Comparison of ENCODE assay signal across 28 cellular contexts in the genomic region with DNA sequence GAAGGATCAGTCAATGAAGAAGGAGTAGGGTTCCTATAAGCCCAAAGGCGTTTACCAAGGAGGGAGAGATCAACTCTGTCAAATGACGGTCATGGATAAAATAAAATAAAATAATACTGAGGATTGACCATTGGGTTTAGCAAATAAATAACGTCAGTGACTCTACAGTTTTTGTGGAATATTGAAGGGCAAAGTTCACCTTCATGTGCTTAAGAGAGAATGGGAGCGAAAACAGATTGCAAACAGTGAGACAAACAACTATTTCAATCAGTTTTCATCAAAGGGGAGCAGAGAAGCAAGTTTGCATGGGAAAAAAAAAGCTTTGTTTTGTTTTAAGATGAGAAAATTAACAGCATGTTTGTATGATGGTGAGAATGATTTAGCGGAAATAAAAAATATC. TPM values are rescaled to one million over a fixed set of nuclear protein-coding genes. Genes with fewer than 3 reads are reported as not detected.
DNase-seq lines count a peak whose midpoint lies in the region; ATAC-seq, FAIRE-seq and TF ChIP-seq lines count a peak whose summit lies in the region.
"Had no signal": no experiment of that assay in that cellular context is flagged by ENCODE, and none has a peak within 500 bp of the region (broad histone marks: within the 10 kb centered on the region; RNA-seq: fewer than 3 reads in every experiment).

No MANE protein-coding gene starts in this region.

- H3K79me2 ChIP-seq in HepG2 (ENCODE audit: insufficient read depth, low read length) = no peaks in the 10 kb centered on the region

- H4K20me1 ChIP-seq in HepG2 (ENCODE audit: insufficient read depth, low read length) = no peaks in the 10 kb centered on the region
- H4K20me1 ChIP-seq: BLaER1 had no signal

- no peak for TF ChIP-seq RAD21 in HepG2 (CRISPR knock-in tag; IDR thresholded peaks at IDR 0.05)

- TF ChIP-seq EP300 in HepG2 (IDR thresholded peaks at IDR 0.05; ENCODE audit: low read depth in 2 of 2, low read length in 2 of 2) (no peak), HepG2 (CRISPR knock-in tag; IDR thresholded peaks at IDR 0.05; ENCODE audit: borderline replicate concordance) (no peak)

- no TSS peak for BruUV-seq in HepG2 (replicated peaks; lab: Mats Ljungman, UMichigan)

- no peak overlapping the region for H3K4me3 ChIP-seq in HepG2 (replicated peaks in 1 of 3; ENCODE audit: insufficient read depth in 1 of 3, low read depth in 2 of 3, low read length in 3 of 3)
- no peak overlapping the region for H3K4me3 ChIP-seq in right lobe of liver
- H3K4me3 ChIP-seq: BLaER1, GM12878 had no signal

- no peaks in the 10 kb centered on the region for H3K9me3 ChIP-seq in HepG2 (ENCODE audit: low read length)
- H3K9me3 ChIP-seq in right lobe of liver = no peaks in the 10 kb centered on the region
- H3K9me3 ChIP-seq: BE2C, BLaER1 had no signal

- DNase-seq in left lobe of liver (ENCODE audit: low spot score) (no peak), HepG2 (ENCODE audit: low spot score) (no peak), right lobe of liver (no peak)
- DNase-seq: 8988T; ACHN; BE2C; C1 segment of cervical spinal cord; CD4-positive, alpha-beta memory T cell; CD4-positive, CD25-positive, alpha-beta regulatory T cell; CD8-positive, alpha-beta memory T cell; COR-L47; DMS 273 treated with DMSO at 0.1 percent for 48 hours; DMS153; DMS53; DMS79; DND-41; EL; GDM1 had no signal

- CTCF ChIA-PET in HepG2 (lab: Yijun Ruan, JAX; ENCODE audit: low intra/inter-chr PET ratio, low total read pairs) = no interaction called here

- WGBS in HepG2 (ENCODE audit: low lambda C conversion rate) = 72% methylated on average over 5 of the region's 5 CpGs
- 56% methylated on average over 5 of the region's 5 CpGs for WGBS in right lobe of liver (ENCODE audit: insufficient coverage, low coverage, low lambda C conversion rate, missing lambda C conversion rate)

- no peak for FAIRE-seq in HepG2 (lab: Jason Lieb, UNC)
- FAIRE-seq: A204.1, GM12878, GM12892, GM18507 had no signal

- H3K27me3 ChIP-seq in HepG2 (ENCODE audit: control insufficient read depth in 1 of 2, insufficient read depth in 2 of 2, low read length in 2 of 2) (no peaks in the 10 kb centered on the region), right lobe of liver (no peaks in the 10 kb centered on the region)
- H3K27me3 ChIP-seq: BE2C, BLaER1 had no signal

- no peak overlapping the region for H2AFZ ChIP-seq in HepG2 (ENCODE audit: low read length)

- TF ChIP-seq CTCF in HepG2 (CRISPR knock-in tag; IDR thresholded peaks at IDR 0.05) (no peak), right lobe of liver (IDR thresholded peaks at IDR 0.05) (no peak)

- H3K27ac ChIP-seq in HepG2 (ENCODE audit: extremely low read length, insufficient read depth, low read length) (no peak overlapping the region), right lobe of liver (no peak overlapping the region)
- H3K27ac ChIP-seq: BLaER1 had no signal

- peak; percentile 45 for ATAC-seq in left lobe of liver
- ATAC-seq in HepG2 = no peak
- peak; percentile 52 to 76 (median 62) for ATAC-seq in right lobe of liver
- ATAC-seq in HG03520 (IDR thresholded peaks at IDR 0.05; ENCODE audit: unreplicated experiment) = no peak
- ATAC-seq in GM19452 (IDR thresholded peaks at IDR 0.05; ENCODE audit: unreplicated experiment) = no peak
- ATAC-seq: GM12878 had no signal

- H3K4me2 ChIP-seq in HepG2 (ENCODE audit: low read depth, low read length) = no peak overlapping the region
- H3K4me2 ChIP-seq: BLaER1 had no signal

- intact Hi-C loops in HepG2 (cut with micrococcal nuclease; ENCODE audit: unreplicated experiment) (no loop called here), right lobe of liver (cut with DNase I) (no loop called here)

- no peak overlapping the region for H3K9ac ChIP-seq in HepG2 (ENCODE audit: insufficient read depth, low read depth, low read length)
- H3K9ac ChIP-seq: BLaER1 had no signal

- peaks cover 20% of the 10 kb centered on the region for H3K4me1 ChIP-seq in HepG2 (ENCODE audit: insufficient read depth, low read length)
- peaks cover 0 to 8% (median 0%) of the 10 kb centered on the region in 4 donors for H3K4me1 ChIP-seq in right lobe of liver
- H3K4me1 ChIP-seq: BE2C, BLaER1 had no signal

- H3K36me3 ChIP-seq in HepG2 (replicated peaks in 1 of 2; ENCODE audit: control insufficient read depth in 1 of 2, insufficient read depth in 2 of 2, low read length in 2 of 2) = no peaks in the 10 kb centered on the region
- H3K36me3 ChIP-seq in right lobe of liver = no peaks in the 10 kb centered on the region
- H3K36me3 ChIP-seq: BE2C, BLaER1 had no signal

- TF ChIP-seq POLR2A in HepG2 (IDR thresholded peaks at IDR 0.05; ENCODE audit: insufficient read depth in 1 of 2, low read depth in 2 of 2, low read length in 2 of 2) (no peak), right lobe of liver (IDR thresholded peaks at IDR 0.05) (no peak)

- POLR2A ChIA-PET in HepG2 (lab: Yijun Ruan, JAX) = no interaction called here

- in situ Hi-C loops in HepG2 (cut with HindIII; ENCODE audit: extremely low pct_ligation_motif_present, low pct_unique_long_range_greater_than_20kb) = no loop called here

RNA-seq across cellular contexts. Expression of a gene that starts 17.6 kb away (rescaled TPM):
- 50.4 TPM for total RNA-seq in left lobe of liver
- 56.1 and 90.6 TPM in 2 replicates for total RNA-seq in HepG2 (2016; rRNA removed; fragmentation: Illumina TruSeq; extraction: Trizol)
- total RNA-seq in HepG2 (2016; cell fraction: cytosol; rRNA removed; fragmentation: Illumina TruSeq; extraction: Trizol; ENCODE audit: low read depth) = 7.3 and 12.5 TPM in 2 replicates
- total RNA-seq in HepG2 (2016; cell fraction: insoluble cytoplasmic fraction; rRNA removed; fragmentation: Illumina TruSeq; extraction: Trizol) = 54.8 and 88.2 TPM in 2 replicates
- 25.6 and 27.4 TPM in 2 replicates for total RNA-seq in HepG2 (2016; cell fraction: membrane; rRNA removed; fragmentation: Illumina TruSeq; extraction: Trizol)
- total RNA-seq in HepG2 (2016; cell fraction: nucleus; rRNA removed; fragmentation: Illumina TruSeq; extraction: Trizol) = 46.5 and 53.8 TPM in 2 replicates
- 22.1 and 27.0 TPM in 2 replicates for polyA plus RNA-seq in HepG2 (2011; rRNA removed)
- polyA plus RNA-seq in HepG2 (2011; cell fraction: cytosol; rRNA removed) = 22.4 and 23.3 TPM in 2 replicates
- polyA plus RNA-seq in HepG2 (2011; cell fraction: nucleus; rRNA removed) = 10.3 and 13.1 TPM in 2 replicates
- polyA plus RNA-seq in HepG2 (2012) = 28.1 and 28.8 TPM in 2 replicates
- 12.1 and 12.5 TPM in 2 replicates for polyA plus RNA-seq in HepG2 (2016; cell fraction: cytosol; fragmentation: Illumina TruSeq; extraction: Trizol; ENCODE audit: low read depth)
- polyA plus RNA-seq in HepG2 (2016; cell fraction: insoluble cytoplasmic fraction; fragmentation: Illumina TruSeq; extraction: Trizol; ENCODE audit: low read depth) = 81.9 and 84.6 TPM in 2 replicates
- polyA plus RNA-seq in HepG2 (2016; cell fraction: membrane; fragmentation: Illumina TruSeq; extraction: Trizol; ENCODE audit: low read depth) = 21.3 and 21.5 TPM in 2 replicates
- 34.4 and 35.2 TPM in 2 replicates for polyA plus RNA-seq in HepG2 (2016; cell fraction: nucleus; fragmentation: Illumina TruSeq; extraction: Trizol; ENCODE audit: insufficient read depth, low read depth)
- polyA minus RNA-seq in HepG2 (2011; rRNA and poly(A)+ RNA removed; ENCODE audit: low replicate concordance) = 22.3 and 35.3 TPM in 2 replicates
- 38.6 and 39.5 TPM in 2 replicates for polyA minus RNA-seq in HepG2 (2011; cell fraction: cytosol; rRNA and poly(A)+ RNA removed)
- 40.2 and 44.4 TPM in 2 replicates for polyA minus RNA-seq in HepG2 (2011; cell fraction: nucleus; rRNA and poly(A)+ RNA removed)
- 10 to 100 TPM in 4 of 6 experiments, 1 to 10 TPM in 2; 8.5 to 49.1 (median 34.8) TPM for total RNA-seq in right lobe of liver

RNA-seq across cellular contexts. Expression of a gene that starts 22.4 kb away (rescaled TPM):
- total RNA-seq in left lobe of liver (12.6 TPM), HepG2 (2016; rRNA removed; fragmentation: Illumina TruSeq; extraction: Trizol) (2.9 and 4.5 TPM in 2 replicates), right lobe of liver (10 to 100 TPM in 4 of 6 experiments, 1 to 10 TPM in 2; 8.4 to 14.1 (median 11.9) TPM)
- total RNA-seq in HepG2 (2016; cell fraction: cytosol; rRNA removed; fragmentation: Illumina TruSeq; extraction: Trizol; ENCODE audit: low read depth) = 0.51 and 0.62 TPM in 2 replicates
- total RNA-seq in HepG2 (2016; cell fraction: insoluble cytoplasmic fraction; rRNA removed; fragmentation: Illumina TruSeq; extraction: Trizol) = 2.9 and 4.1 TPM in 2 replicates
- total RNA-seq in HepG2 (2016; cell fraction: membrane; rRNA removed; fragmentation: Illumina TruSeq; extraction: Trizol) = 0.86 and 0.93 TPM in 2 replicates
- total RNA-seq in HepG2 (2016; cell fraction: nucleus; rRNA removed; fragmentation: Illumina TruSeq; extraction: Trizol) = 6.1 and 6.5 TPM in 2 replicates
- polyA plus RNA-seq in HepG2 (2011; rRNA removed) = 1.3 and 1.5 TPM in 2 replicates
- polyA plus RNA-seq in HepG2 (2011; cell fraction: cytosol; rRNA removed) = 0.56 and 1.2 TPM in 2 replicates
- 1.7 and 2.6 TPM in 2 replicates for polyA plus RNA-seq in HepG2 (2011; cell fraction: nucleus; rRNA removed)
- 0.65 and 0.80 TPM in 2 replicates for polyA plus RNA-seq in HepG2 (2012)
- 0.08 and 0.10 TPM in 2 replicates for polyA plus RNA-seq in HepG2 (2016; cell fraction: cytosol; fragmentation: Illumina TruSeq; extraction: Trizol; ENCODE audit: low read depth)
- 1.7 and 1.9 TPM in 2 replicates for polyA plus RNA-seq in HepG2 (2016; cell fraction: insoluble cytoplasmic fraction; fragmentation: Illumina TruSeq; extraction: Trizol; ENCODE audit: low read depth)
- 0.18 and 0.27 TPM in 2 replicates for polyA plus RNA-seq in HepG2 (2016; cell fraction: membrane; fragmentation: Illumina TruSeq; extraction: Trizol; ENCODE audit: low read depth)
- polyA plus RNA-seq in HepG2 (2016; cell fraction: nucleus; fragmentation: Illumina TruSeq; extraction: Trizol; ENCODE audit: insufficient read depth, low read depth) = 2.1 and 2.6 TPM in 2 replicates
- polyA minus RNA-seq in HepG2 (2011; rRNA and poly(A)+ RNA removed; ENCODE audit: low replicate concordance) = 5.6 and 8.1 TPM in 2 replicates
- polyA minus RNA-seq in HepG2 (2011; cell fraction: cytosol; rRNA and poly(A)+ RNA removed) = 2.5 and 3.6 TPM in 2 replicates
- 16.5 and 22.3 TPM in 2 replicates for polyA minus RNA-seq in HepG2 (2011; cell fraction: nucleus; rRNA and poly(A)+ RNA removed)
- total RNA-seq: CD4-positive, alpha-beta memory T cell; CD4-positive, CD25-positive, alpha-beta regulatory T cell had no signal
- polyA plus RNA-seq: CD14-positive monocyte; CD4-positive, CD25-positive, alpha-beta regulatory T cell; CD8-positive, alpha-beta memory T cell had no signal

RNA-seq across cellular contexts. Expression of a gene that starts 42.9 kb away (rescaled TPM):
- total RNA-seq in left lobe of liver = not detected
- total RNA-seq in HepG2 (2016; rRNA removed; fragmentation: Illumina TruSeq; extraction: Trizol) = not detected in 2 replicates
- not detected in 2 replicates for total RNA-seq in HepG2 (2016; cell fraction: cytosol; rRNA removed; fragmentation: Illumina TruSeq; extraction: Trizol; ENCODE audit: low read depth)
- 0.04 TPM in 1 of 2 replicates, not detected in the other for total RNA-seq in HepG2 (2016; cell fraction: insoluble cytoplasmic fraction; rRNA removed; fragmentation: Illumina TruSeq; extraction: Trizol)
- total RNA-seq in HepG2 (2016; cell fraction: membrane; rRNA removed; fragmentation: Illumina TruSeq; extraction: Trizol) = not detected in 2 replicates
- not detected in 2 replicates for total RNA-seq in HepG2 (2016; cell fraction: nucleus; rRNA removed; fragmentation: Illumina TruSeq; extraction: Trizol)
- polyA plus RNA-seq in HepG2 (2011; rRNA removed) = 0.07 TPM in 2 replicates
- polyA plus RNA-seq in HepG2 (2011; cell fraction: cytosol; rRNA removed) = 0.03 and 0.05 TPM in 2 replicates
- not detected in 2 replicates for polyA plus RNA-seq in HepG2 (2011; cell fraction: nucleus; rRNA removed)
- polyA plus RNA-seq in HepG2 (2012) = 0.07 and 0.12 TPM in 2 replicates
- not detected in 2 replicates for polyA plus RNA-seq in HepG2 (2016; cell fraction: cytosol; fragmentation: Illumina TruSeq; extraction: Trizol; ENCODE audit: low read depth)
- not detected in 2 replicates for polyA plus RNA-seq in HepG2 (2016; cell fraction: insoluble cytoplasmic fraction; fragmentation: Illumina TruSeq; extraction: Trizol; ENCODE audit: low read depth)
- not detected in 2 replicates for polyA plus RNA-seq in HepG2 (2016; cell fraction: membrane; fragmentation: Illumina TruSeq; extraction: Trizol; ENCODE audit: low read depth)
- not detected in 2 replicates for polyA plus RNA-seq in HepG2 (2016; cell fraction: nucleus; fragmentation: Illumina TruSeq; extraction: Trizol; ENCODE audit: insufficient read depth, low read depth)
- polyA minus RNA-seq in HepG2 (2011; rRNA and poly(A)+ RNA removed; ENCODE audit: low replicate concordance) = 0.30 TPM in 1 of 2 replicates, not detected in the other
- not detected in 2 replicates for polyA minus RNA-seq in HepG2 (2011; cell fraction: cytosol; rRNA and poly(A)+ RNA removed)
- polyA minus RNA-seq in HepG2 (2011; cell fraction: nucleus; rRNA and poly(A)+ RNA removed) = 0.13 TPM in 1 of 2 replicates, not detected in the other
- total RNA-seq in right lobe of liver = 10 to 100 TPM in 1 of 6 experiments, under 1 TPM in 1, not detected in 4; 0.12 to 23.4 TPM
- total RNA-seq: A673; CD4-positive, alpha-beta memory T cell; CD4-positive, CD25-positive, alpha-beta regulatory T cell; CD8-positive, alpha-beta memory T cell; G401 had no signal
- polyA plus RNA-seq: CD14-positive monocyte; CD4-positive, alpha-beta memory T cell; CD4-positive, CD25-positive, alpha-beta regulatory T cell; CD8-positive, alpha-beta memory T cell had no signal

Comparison
In these comparisons a context has a peak if more than half of its experiments do, and no peak if none do; other contexts are left out.
1. ATAC-seq: peak in left lobe of liver (single experiment) and right lobe of liver (4 of 4); none in HepG2 (single experiment), HG03520 (single experiment) and GM19452 (single experiment).